15 cellular contexts compared by ENCODE assay signal in genomic region chr12:43069768-43070221, GRCh38.
DNase-seq lines count a peak whose midpoint lies in the region; ATAC-seq and TF ChIP-seq lines count a peak whose summit lies in the region.
"Had no signal": no experiment of that assay in that cellular context is flagged by ENCODE, and none has a peak within 500 bp of the region (broad histone marks: within the 10 kb centered on the region; RNA-seq: fewer than 3 reads in every experiment).

No MANE protein-coding gene starts in this region.

- POLR2A ChIA-PET in naive thymus-derived CD4-positive, alpha-beta T cell (lab: Charles Lee), result no interaction called here
- POLR2A ChIA-PET in PC-9 (lab: Charles Lee; ENCODE audit: unreplicated experiment), result no interaction called here

- DNase-seq in adipocyte (ENCODE audit: low read depth), result no peak
- peak; percentile 62 for DNase-seq in Right ventricle myocardium superior
- DNase-seq in posterior vena cava (ENCODE audit: low spot score), result peak; percentile 86
- no peak for DNase-seq in naive thymus-derived CD4-positive, alpha-beta T cell
- no peak for DNase-seq in PC-9
- DNase-seq in activated naive CD4-positive, alpha-beta T cell treated with anti-CD3 and anti-CD28 coated beads for 36 hours, result no peak
- DNase-seq: NCI-H1694; NCI-H524 treated with DMSO at 0.1 percent for 48 hours; RPMI8226; stimulated activated naive CD4-positive, alpha-beta T cell; T-helper 9 cell had no signal

- H4K20me1 ChIP-seq in PC-9 (ENCODE audit: insufficient read depth), result no peaks in the 10 kb centered on the region

- CTCF ChIA-PET in naive thymus-derived CD4-positive, alpha-beta T cell (lab: Charles Lee), result no interaction called here
- CTCF ChIA-PET in PC-9 (lab: Charles Lee), result no interaction called here
- CTCF ChIA-PET in activated naive CD4-positive, alpha-beta T cell treated with anti-CD3 and anti-CD28 coated beads for 36 hours (lab: Charles Lee), result no interaction called here

- H3K27me3 Mint-ChIP-seq in naive thymus-derived CD4-positive, alpha-beta T cell, result peaks cover 0 to 6% (median 0%) of the 10 kb centered on the region in 5 donors
- H3K27me3 Mint-ChIP-seq in activated naive CD4-positive, alpha-beta T cell treated with anti-CD3 and anti-CD28 coated beads for 36 hours (ENCODE audit: low read depth), result no peaks in the 10 kb centered on the region
- H3K27me3 Mint-ChIP-seq: activated T-helper 17 cell treated with anti-CD3 and anti-CD28 coated beads, Interleukin-2, amount 50 U/mL, for 72 hours had no signal

- ATAC-seq in GM19463 (IDR thresholded peaks at IDR 0.05; ENCODE audit: unreplicated experiment), result peak; percentile 50
- peak; percentile 67 for ATAC-seq in Right ventricle myocardium superior (ENCODE audit: poor library complexity)
- no peak for ATAC-seq in naive thymus-derived CD4-positive, alpha-beta T cell
- no peak for ATAC-seq in GM21825 (IDR thresholded peaks at IDR 0.05; ENCODE audit: unreplicated experiment)
- ATAC-seq: activated T-helper 17 cell treated with anti-CD3 and anti-CD28 coated beads, Interleukin-2, amount 50 U/mL, for 72 hours had no signal

- no peak overlapping the region for H3K4me2 ChIP-seq in PC-9
- H3K4me2 ChIP-seq: KMS-11 had no signal

- H3K4me3 ChIP-seq in adipocyte (ENCODE audit: low read length), result peak overlapping the region; percentile 26
- no peak overlapping the region for H3K4me3 ChIP-seq in naive thymus-derived CD4-positive, alpha-beta T cell (ENCODE audit: low read length)
- no peak overlapping the region for H3K4me3 ChIP-seq in PC-9

- no peaks in the 10 kb centered on the region for H3K36me3 Mint-ChIP-seq in naive thymus-derived CD4-positive, alpha-beta T cell
- H3K36me3 Mint-ChIP-seq in activated naive CD4-positive, alpha-beta T cell treated with anti-CD3 and anti-CD28 coated beads for 36 hours (ENCODE audit: low read depth), result no peaks in the 10 kb centered on the region

- intact Hi-C loops in Right ventricle myocardium superior (cut with DNase I), result no loop called here
- intact Hi-C loops in posterior vena cava (cut with DNase I), result no loop called here
- intact Hi-C loops in naive thymus-derived CD4-positive, alpha-beta T cell (cut with micrococcal nuclease), result no loop called here
- intact Hi-C loops in PC-9 (cut with micrococcal nuclease; ENCODE audit: unreplicated experiment), result no loop called here
- intact Hi-C loops in activated naive CD4-positive, alpha-beta T cell treated with anti-CD3 and anti-CD28 coated beads for 36 hours (cut with micrococcal nuclease), result no loop called here

- H3K27me3 ChIP-seq in adipocyte (replicated peaks; ENCODE audit: control insufficient read depth, insufficient read depth, low read length), result no peaks in the 10 kb centered on the region
- no peaks in the 10 kb centered on the region for H3K27me3 ChIP-seq in naive thymus-derived CD4-positive, alpha-beta T cell (ENCODE audit: control insufficient read depth in 2 of 2, insufficient read depth in 2 of 2, low read length in 2 of 2)
- no peaks in the 10 kb centered on the region for H3K27me3 ChIP-seq in PC-9 (ENCODE audit: insufficient read depth, low read depth)

- H3K4me1 Mint-ChIP-seq in naive thymus-derived CD4-positive, alpha-beta T cell, result no peaks in the 10 kb centered on the region
- no peaks in the 10 kb centered on the region for H3K4me1 Mint-ChIP-seq in activated naive CD4-positive, alpha-beta T cell treated with anti-CD3 and anti-CD28 coated beads for 36 hours (ENCODE audit: low read depth)
- H3K4me1 Mint-ChIP-seq: activated T-helper 17 cell treated with anti-CD3 and anti-CD28 coated beads, Interleukin-2, amount 50 U/mL, for 72 hours had no signal

- no peaks in the 10 kb centered on the region for H3F3A ChIP-seq in PC-9 (ENCODE audit: insufficient read depth, low read depth)

- TF ChIP-seq CTCF in PC-9 (conservative IDR thresholded peaks at IDR 0.05), result no peak

- no peak overlapping the region for H3K27ac Mint-ChIP-seq in naive thymus-derived CD4-positive, alpha-beta T cell
- H3K27ac Mint-ChIP-seq in activated naive CD4-positive, alpha-beta T cell treated with anti-CD3 and anti-CD28 coated beads for 36 hours, result no peak overlapping the region
- H3K27ac Mint-ChIP-seq: activated T-helper 17 cell treated with anti-CD3 and anti-CD28 coated beads, Interleukin-2, amount 50 U/mL, for 72 hours had no signal

- no peaks in the 10 kb centered on the region for H3K9me2 ChIP-seq in PC-9 (ENCODE audit: insufficient read depth)

- no peak overlapping the region for H3K9ac ChIP-seq in adipocyte (ENCODE audit: low read length)
- H3K9ac ChIP-seq: KMS-11 had no signal

- H3K27ac ChIP-seq in naive thymus-derived CD4-positive, alpha-beta T cell (ENCODE audit: low read depth, low read length), result no peak overlapping the region
- H3K27ac ChIP-seq in PC-9, result no peak overlapping the region
- H3K27ac ChIP-seq: KMS-11 had no signal

- no peaks in the 10 kb centered on the region for H3K9me3 ChIP-seq in adipocyte (ENCODE audit: control insufficient read depth, low read length)
- H3K9me3 ChIP-seq in naive thymus-derived CD4-positive, alpha-beta T cell (ENCODE audit: control insufficient read depth in 2 of 3, low read length in 3 of 3), result no peaks in the 10 kb centered on the region
- H3K9me3 ChIP-seq in PC-9 (ENCODE audit: insufficient read depth, low read depth), result no peaks in the 10 kb centered on the region; the same call in 1 of the 2 replicates

- H3K36me3 ChIP-seq in adipocyte (ENCODE audit: control insufficient read depth, insufficient read depth, low read length, severe bottlenecking) (no peaks in the 10 kb centered on the region), PC-9 (ENCODE audit: low read depth) (no peaks in the 10 kb centered on the region)
- no peaks in the 10 kb centered on the region for H3K36me3 ChIP-seq in naive thymus-derived CD4-positive, alpha-beta T cell (ENCODE audit: control insufficient read depth in 2 of 3, insufficient read depth in 3 of 3, low read length in 3 of 3)

- no TSS peak for BruUV-seq in PC-9 (replicated peaks; lab: Mats Ljungman, UMichigan)

- H2AFZ ChIP-seq in PC-9, result no peak overlapping the region

- H3K4me3 Mint-ChIP-seq in naive thymus-derived CD4-positive, alpha-beta T cell, result no peak overlapping the region
- no peak overlapping the region for H3K4me3 Mint-ChIP-seq in activated naive CD4-positive, alpha-beta T cell treated with anti-CD3 and anti-CD28 coated beads for 36 hours
- H3K4me3 Mint-ChIP-seq: activated T-helper 17 cell treated with anti-CD3 and anti-CD28 coated beads, Interleukin-2, amount 50 U/mL, for 72 hours had no signal

- no peaks in the 10 kb centered on the region for H3K79me2 ChIP-seq in PC-9 (ENCODE audit: low read depth)

- H3K9me3 Mint-ChIP-seq in naive thymus-derived CD4-positive, alpha-beta T cell, result peaks cover 0 to 22% (median 1%) of the 10 kb centered on the region in 11 donors
- H3K9me3 Mint-ChIP-seq in activated naive CD4-positive, alpha-beta T cell treated with anti-CD3 and anti-CD28 coated beads for 36 hours, result no peaks in the 10 kb centered on the region

- H3K4me1 ChIP-seq in adipocyte (ENCODE audit: control insufficient read depth, insufficient read depth, low read length) (peaks cover 12% of the 10 kb centered on the region), PC-9 (replicated peaks; ENCODE audit: insufficient read depth) (no peaks in the 10 kb centered on the region)
- H3K4me1 ChIP-seq in naive thymus-derived CD4-positive, alpha-beta T cell (ENCODE audit: control insufficient read depth in 2 of 2, insufficient read depth in 2 of 2, low read length in 2 of 2), result no peaks in the 10 kb centered on the region

Comparison
In these comparisons a context has a peak if more than half of its experiments do, and no peak if none do; other contexts are left out.
1. ATAC-seq: peak in GM19463 (single experiment) and Right ventricle myocardium superior (single experiment); none in naive thymus-derived CD4-positive, alpha-beta T cell (single experiment) and GM21825 (single experiment).
2. DNase-seq: peak in Right ventricle myocardium superior (single experiment) and posterior vena cava (single experiment); none in adipocyte (single experiment), naive thymus-derived CD4-positive, alpha-beta T cell (0 of 9), PC-9 (0 of 2) and activated naive CD4-positive, alpha-beta T cell treated with anti-CD3 and anti-CD28 coated beads for 36 hours (single experiment).